ENCODE assay signal across 23 cellular contexts in genomic region chr17:80384078-80384960, GRCh38. TPM values are rescaled to one million over a fixed set of nuclear protein-coding genes. Genes with fewer than 3 reads are reported as not detected.
DNase-seq lines count a peak whose midpoint lies in the region; ATAC-seq, FAIRE-seq and TF ChIP-seq lines count a peak whose summit lies in the region.
"Had no signal": no experiment of that assay in that cellular context is flagged by ENCODE, and none has a peak within 500 bp of the region (broad histone marks: within the 10 kb centered on the region; RNA-seq: fewer than 3 reads in every experiment).

No MANE protein-coding gene starts in this region.

- in situ Hi-C loops in HAP-1 (cut with MboI; ENCODE audit: low sequenced_read_pairs): no loop called here

- no peak overlapping the region for H2AFZ ChIP-seq in osteoblast (ENCODE audit: low read length)

- H3K4me3 ChIP-seq in osteoblast (ENCODE audit: insufficient read depth, low read length): no peak overlapping the region
- no peak overlapping the region for H3K4me3 ChIP-seq in HAP-1
- H3K4me3 ChIP-seq: A549, body of pancreas, lung, stomach, upper lobe of right lung had no signal

- peak; percentile 16 for FAIRE-seq in HTR-8/SVneo (lab: Jason Lieb, UNC)
- FAIRE-seq: A549 had no signal

- POLR2A ChIA-PET in activated CD4-positive, alpha-beta T cell treated with anti-CD3 and anti-CD28 coated beads, Interleukin-2, amount 10 ng/mL, durations not matched to agents 7 days and 5 days (lab: Charles Lee): no interaction called here

- no peak for DNase-seq in activated CD4-positive, alpha-beta T cell treated with anti-CD3 and anti-CD28 coated beads, Interleukin-2, amount 10 ng/mL, durations not matched to agents 7 days and 5 days
- DNase-seq in activated CD4-positive, alpha-beta T cell treated with anti-CD3 and anti-CD28 coated beads for 4 hours: no peak
- DNase-seq in HTR-8/SVneo (ENCODE audit: insufficient read length, low spot score) (no peak), osteoblast (ENCODE audit: insufficient read length, low spot score, missing footprints) (peak; percentile 34), NCI-H1105 treated with DMSO at 0.1 percent for 48 hours (lab: John Stamatoyannopoulos, UW) (no peak), HAP-1 (ENCODE audit: low spot score in 2 of 2) (no peak)
- no peak for DNase-seq in activated naive CD8-positive, alpha-beta T cell treated with anti-CD3 and anti-CD28 coated beads, Interleukin-2, amount 50 U/mL, for 24 hours
- DNase-seq: activated CD4-positive, alpha-beta T cell treated with anti-CD3 and anti-CD28 coated beads for 1 hour; body of pancreas; dermis blood vessel endothelial cell; glutamatergic neuron; NCI-H1092 treated with DMSO at 0.1 percent for 48 hours; NCI-H526; SHP77 treated with DMSO at 0.1 percent for 48 hours; stomach; T-helper 9 cell; upper lobe of right lung had no signal

- peaks cover 9% of the 10 kb centered on the region for H3K4me1 Mint-ChIP-seq in activated CD4-positive, alpha-beta T cell treated with anti-CD3 and anti-CD28 coated beads, Interleukin-2, amount 10 ng/mL, durations not matched to agents 7 days and 5 days
- no peaks in the 10 kb centered on the region for H3K4me1 Mint-ChIP-seq in activated naive CD8-positive, alpha-beta T cell treated with anti-CD3 and anti-CD28 coated beads, Interleukin-2, amount 50 U/mL, for 24 hours
- H3K4me1 Mint-ChIP-seq: CD14-positive monocyte, neural crest cell had no signal

- peaks cover 5% of the 10 kb centered on the region for H4K20me1 ChIP-seq in osteoblast (ENCODE audit: insufficient read depth, low read length)

- H3K27ac Mint-ChIP-seq in activated CD4-positive, alpha-beta T cell treated with anti-CD3 and anti-CD28 coated beads, Interleukin-2, amount 10 ng/mL, durations not matched to agents 7 days and 5 days: peak overlapping the region; percentile 60
- H3K27ac Mint-ChIP-seq in activated naive CD8-positive, alpha-beta T cell treated with anti-CD3 and anti-CD28 coated beads, Interleukin-2, amount 50 U/mL, for 24 hours: peak overlapping the region; percentile 83

- H3K36me3 ChIP-seq in osteoblast (ENCODE audit: insufficient read depth, low read length) (peaks cover 97% of the 10 kb centered on the region), HAP-1 (replicated peaks) (peaks cover 43% of the 10 kb centered on the region)

- H3K4me1 ChIP-seq in osteoblast (ENCODE audit: insufficient read depth, low read length) (no peaks in the 10 kb centered on the region), HAP-1 (no peaks in the 10 kb centered on the region)
- H3K4me1 ChIP-seq: A549, body of pancreas, stomach, upper lobe of right lung had no signal

- no peak for TF ChIP-seq CTCF in osteoblast (IDR thresholded peaks at IDR 0.05; ENCODE audit: extremely low read depth, low read depth, low read length)

- no peaks in the 10 kb centered on the region for H3K9me3 ChIP-seq in osteoblast (ENCODE audit: low read depth, low read length)
- no peaks in the 10 kb centered on the region for H3K9me3 ChIP-seq in HAP-1
- H3K9me3 ChIP-seq: A549, body of pancreas, stomach, upper lobe of right lung had no signal

- H3K27ac ChIP-seq in osteoblast (ENCODE audit: low read depth, low read length): no peak overlapping the region
- H3K27ac ChIP-seq: A549, body of pancreas, stomach, upper lobe of right lung had no signal

- no peaks in the 10 kb centered on the region for H3K79me2 ChIP-seq in osteoblast (ENCODE audit: insufficient read depth, low read length)

- H3K27me3 ChIP-seq in osteoblast (ENCODE audit: insufficient read depth, low read length): no peaks in the 10 kb centered on the region
- no peaks in the 10 kb centered on the region for H3K27me3 ChIP-seq in HAP-1 (ENCODE audit: low read depth)
- H3K27me3 ChIP-seq: body of pancreas, stomach, upper lobe of right lung had no signal

- CTCF ChIA-PET in activated CD4-positive, alpha-beta T cell treated with anti-CD3 and anti-CD28 coated beads, Interleukin-2, amount 10 ng/mL, durations not matched to agents 7 days and 5 days (lab: Charles Lee): interaction anchor here (0.7 to 0.9 kb wide), 2 partner anchors 13 to 100 kb away, joined by 3 read pairs; no protein-coding TSS in a partner anchor

- no peaks in the 10 kb centered on the region for H3K27me3 Mint-ChIP-seq in activated CD4-positive, alpha-beta T cell treated with anti-CD3 and anti-CD28 coated beads, Interleukin-2, amount 10 ng/mL, durations not matched to agents 7 days and 5 days
- no peaks in the 10 kb centered on the region for H3K27me3 Mint-ChIP-seq in activated naive CD8-positive, alpha-beta T cell treated with anti-CD3 and anti-CD28 coated beads, Interleukin-2, amount 50 U/mL, for 24 hours

- H3K36me3 Mint-ChIP-seq in activated CD4-positive, alpha-beta T cell treated with anti-CD3 and anti-CD28 coated beads, Interleukin-2, amount 10 ng/mL, durations not matched to agents 7 days and 5 days (ENCODE audit: low read depth): peaks cover 84% of the 10 kb centered on the region
- H3K36me3 Mint-ChIP-seq in activated naive CD8-positive, alpha-beta T cell treated with anti-CD3 and anti-CD28 coated beads, Interleukin-2, amount 50 U/mL, for 24 hours (ENCODE audit: low read depth): peaks cover 66% of the 10 kb centered on the region

- no peak overlapping the region for H3K4me3 Mint-ChIP-seq in activated CD4-positive, alpha-beta T cell treated with anti-CD3 and anti-CD28 coated beads, Interleukin-2, amount 10 ng/mL, durations not matched to agents 7 days and 5 days
- H3K4me3 Mint-ChIP-seq in activated naive CD8-positive, alpha-beta T cell treated with anti-CD3 and anti-CD28 coated beads, Interleukin-2, amount 50 U/mL, for 24 hours: no peak overlapping the region
- H3K4me3 Mint-ChIP-seq: CD14-positive monocyte, neural crest cell had no signal

- no peak for ATAC-seq in activated naive CD8-positive, alpha-beta T cell treated with anti-CD3 and anti-CD28 coated beads, Interleukin-2, amount 50 U/mL, for 24 hours
- no peak for ATAC-seq in HG03280 (IDR thresholded peaks at IDR 0.05; ENCODE audit: unreplicated experiment)
- ATAC-seq: A549, body of pancreas, HCT116, upper lobe of right lung had no signal

- no peak overlapping the region for H3K4me2 ChIP-seq in osteoblast (ENCODE audit: insufficient read depth, low read length)
- H3K4me2 ChIP-seq: A549 had no signal

- H3K9me3 Mint-ChIP-seq in activated CD4-positive, alpha-beta T cell treated with anti-CD3 and anti-CD28 coated beads, Interleukin-2, amount 10 ng/mL, durations not matched to agents 7 days and 5 days: no peaks in the 10 kb centered on the region
- no peaks in the 10 kb centered on the region for H3K9me3 Mint-ChIP-seq in activated naive CD8-positive, alpha-beta T cell treated with anti-CD3 and anti-CD28 coated beads, Interleukin-2, amount 50 U/mL, for 24 hours
- H3K9me3 Mint-ChIP-seq: neural crest cell had no signal

RNA-seq across cellular contexts. Expression of gene ENDOV, which starts 30.6 kb away (rescaled TPM):
- total RNA-seq in activated CD4-positive, alpha-beta T cell treated with anti-CD3 and anti-CD28 coated beads, Interleukin-2, amount 10 ng/mL, durations not matched to agents 7 days and 5 days: 10 to 100 TPM; 16.6 to 17.1 TPM
- total RNA-seq in osteoblast: 19.5 and 25.9 TPM in 2 replicates
